15 cellular contexts compared by ENCODE assay signal in the genomic region with DNA sequence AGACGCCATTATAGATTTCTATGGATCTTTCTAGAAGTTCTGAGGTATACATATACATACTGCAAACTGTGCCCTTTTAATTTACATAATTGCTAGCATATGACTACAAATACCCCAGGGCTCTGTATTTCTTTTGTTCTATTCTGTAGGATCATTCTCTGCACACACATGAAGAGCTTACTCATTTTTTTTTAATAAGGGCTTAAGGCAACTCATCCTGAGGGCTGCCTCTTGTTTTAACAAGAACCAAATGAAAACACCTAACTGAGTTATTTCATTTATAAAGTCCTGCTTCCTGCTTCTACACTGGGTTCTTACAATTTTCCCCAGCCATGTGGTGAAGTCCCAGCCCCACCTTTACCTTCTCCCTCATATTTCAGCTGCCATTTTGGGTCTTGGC.
A peak's percentile ranks its signal among the peaks of the same experiment; 100 is the strongest.
DNase-seq lines count a peak whose midpoint lies in the region; ATAC-seq and TF ChIP-seq lines count a peak whose summit lies in the region.
"Had no signal": no experiment of that assay in that cellular context is flagged by ENCODE, and none has a peak within 500 bp of the region (broad histone marks: within the 10 kb centered on the region; RNA-seq: fewer than 3 reads in every experiment).

No MANE protein-coding gene starts in this region.

- in situ Hi-C loops in mammary epithelial cell (cut with MboI; ENCODE audit: low sequenced_read_pairs in 2 of 2): no loop called here

- peaks cover 6% of the 10 kb centered on the region for H3K27me3 Mint-ChIP-seq in activated CD4-positive, alpha-beta memory T cell treated with anti-CD3 and anti-CD28 coated beads for 36 hours

- no peak overlapping the region for H3K4me3 Mint-ChIP-seq in activated CD4-positive, alpha-beta memory T cell treated with anti-CD3 and anti-CD28 coated beads for 36 hours
- H3K4me3 Mint-ChIP-seq: CD4-positive, alpha-beta T cell had no signal

- no peaks in the 10 kb centered on the region for H3K27me3 ChIP-seq in HCT116 (ENCODE audit: insufficient read depth, low read length)
- no peaks in the 10 kb centered on the region for H3K27me3 ChIP-seq in mammary epithelial cell (ENCODE audit: insufficient read depth, low read length)

- BruUV-seq in HCT116 (replicated peaks; lab: Mats Ljungman, UMichigan): no TSS peak
- BruUV-seq in mammary epithelial cell (replicated peaks; lab: Mats Ljungman, UMichigan): no TSS peak

- dilution Hi-C loops in mammary epithelial cell (cut with HindIII; ENCODE audit: low sequenced_read_pairs): no loop called here

- H3K4me2 ChIP-seq in HCT116 (ENCODE audit: low read length) (no peak overlapping the region), mammary epithelial cell (ENCODE audit: insufficient read depth, low read depth, low read length) (no peak overlapping the region)

- no peaks in the 10 kb centered on the region for H3K9me3 Mint-ChIP-seq in activated CD4-positive, alpha-beta memory T cell treated with anti-CD3 and anti-CD28 coated beads for 36 hours
- H3K9me3 Mint-ChIP-seq: CD4-positive, alpha-beta T cell had no signal

- RAD21 ChIA-PET in HCT116 (lab: Charles Lee; ENCODE audit: low non-redundant PET in 1 of 2, low total read pairs in 2 of 2, uncharacterized antibody in 2 of 2, unreplicated experiment in 2 of 2): no interaction called here

- H3K27ac Mint-ChIP-seq in activated CD4-positive, alpha-beta memory T cell treated with anti-CD3 and anti-CD28 coated beads for 36 hours: no peak overlapping the region
- H3K27ac Mint-ChIP-seq: CD4-positive, alpha-beta T cell had no signal

- H3K36me3 ChIP-seq in HCT116 (ENCODE audit: control insufficient read depth in 1 of 2, insufficient read depth in 2 of 2, low read length in 2 of 2) (peaks cover 0 to 13% of the 10 kb centered on the region in 2 experiments; a peak in 1 of 4 replicates), mammary epithelial cell (ENCODE audit: insufficient read depth, low read length) (no peaks in the 10 kb centered on the region)
- H3K36me3 ChIP-seq: HAP-1 had no signal

- H3K4me3 ChIP-seq in HCT116 (replicated peaks in 1 of 2; ENCODE audit: low read depth in 1 of 2, low read length in 2 of 2) (no peak overlapping the region), mammary epithelial cell (replicated peaks in 1 of 3; ENCODE audit: insufficient read depth in 1 of 3, low read depth in 2 of 3, low read length in 3 of 3) (no peak overlapping the region)
- H3K4me3 ChIP-seq: GM12878, HAP-1 had no signal

- no peaks in the 10 kb centered on the region for H4K20me1 ChIP-seq in HCT116 (ENCODE audit: insufficient read depth)
- no peaks in the 10 kb centered on the region for H4K20me1 ChIP-seq in mammary epithelial cell (ENCODE audit: insufficient read depth, low read length)

- intact Hi-C loops in HCT116 (cut with micrococcal nuclease) (no loop called here), mammary epithelial cell (cut with micrococcal nuclease) (no loop called here)
- intact Hi-C loops in activated CD4-positive, alpha-beta memory T cell treated with anti-CD3 and anti-CD28 coated beads for 36 hours (cut with micrococcal nuclease): no loop called here

- peaks cover 6% of the 10 kb centered on the region for H3K4me1 Mint-ChIP-seq in activated CD4-positive, alpha-beta memory T cell treated with anti-CD3 and anti-CD28 coated beads for 36 hours (ENCODE audit: low read depth)

- no peak overlapping the region for H3K9ac ChIP-seq in HCT116 (ENCODE audit: low read length)
- H3K9ac ChIP-seq in mammary epithelial cell (ENCODE audit: insufficient read depth, low read length): no peak overlapping the region

- peak overlapping the region; percentile 13; the same call in 1 of the 2 replicates for H3K27ac ChIP-seq in HCT116 (ENCODE audit: low read depth, low read length)
- H3K27ac ChIP-seq in mammary epithelial cell (ENCODE audit: insufficient read depth, low read depth, low read length): no peak overlapping the region
- H3K27ac ChIP-seq: C4-2B had no signal

- POLR2A ChIA-PET in HCT116 (lab: Charles Lee): no interaction called here
- POLR2A ChIA-PET in activated CD4-positive, alpha-beta memory T cell treated with anti-CD3 and anti-CD28 coated beads for 36 hours (lab: Charles Lee): no interaction called here

- H2AFZ ChIP-seq in HCT116 (ENCODE audit: low read depth, low read length, poor library complexity, severe bottlenecking) (no peak overlapping the region), mammary epithelial cell (ENCODE audit: low read depth, low read length) (peak overlapping the region; percentile 66)

- no peak for TF ChIP-seq CTCF in HCT116 (IDR thresholded peaks at IDR 0.05 in 2 of 3, conservative IDR thresholded peaks at IDR 0.05 in 1 of 3; ENCODE audit: borderline replicate concordance in 1 of 3, insufficient read depth in 1 of 3, low read depth in 2 of 3, low read length in 2 of 3)
- no peak for TF ChIP-seq CTCF in mammary epithelial cell (conservative IDR thresholded peaks at IDR 0.05 in 1 of 2, IDR thresholded peaks at IDR 0.05 in 1 of 2; ENCODE audit: extremely low read depth in 1 of 2, insufficient read depth in 1 of 2, low read depth in 1 of 2, low read length in 2 of 2)

- H3K4me1 ChIP-seq in HCT116 (ENCODE audit: control insufficient read depth in 1 of 2, insufficient read depth in 2 of 2, low read length in 2 of 2) (peaks cover 24 to 56% of the 10 kb centered on the region in 2 experiments), mammary epithelial cell (ENCODE audit: insufficient read depth, low read length) (peaks cover 19% of the 10 kb centered on the region)

- no peak for TF ChIP-seq POLR2A in HCT116 (IDR thresholded peaks at IDR 0.05; ENCODE audit: borderline replicate concordance, extremely low read depth, insufficient read depth, insufficient read length)

- H3K9me2 ChIP-seq in HCT116 (ENCODE audit: insufficient read depth): no peaks in the 10 kb centered on the region

- 100% methylated on average over 1 of the region's 1 CpG for WGBS in mammary epithelial cell (ENCODE audit: low coverage, missing lambda C conversion rate)

- CTCF ChIA-PET in HCT116 (lab: Charles Lee): no interaction called here
- CTCF ChIA-PET in mammary epithelial cell (lab: Charles Lee; ENCODE audit: low non-redundant PET): no interaction called here
- CTCF ChIA-PET in activated CD4-positive, alpha-beta memory T cell treated with anti-CD3 and anti-CD28 coated beads for 36 hours (lab: Charles Lee): no interaction called here

- no peaks in the 10 kb centered on the region for H3K79me2 ChIP-seq in HCT116 (ENCODE audit: insufficient read depth, low read length)
- no peaks in the 10 kb centered on the region for H3K79me2 ChIP-seq in mammary epithelial cell (ENCODE audit: insufficient read depth, low read length)

- TF ChIP-seq RAD21 in HCT116 (IDR thresholded peaks at IDR 0.05; ENCODE audit: low read depth): no peak

- no peaks in the 10 kb centered on the region for H3K36me3 Mint-ChIP-seq in activated CD4-positive, alpha-beta memory T cell treated with anti-CD3 and anti-CD28 coated beads for 36 hours

- H3K9me3 ChIP-seq in HCT116 (ENCODE audit: control insufficient read depth in 1 of 2, insufficient read depth in 1 of 2, low read depth in 1 of 2, low read length in 2 of 2) (no peaks in the 10 kb centered on the region), mammary epithelial cell (replicated peaks; ENCODE audit: insufficient read depth, low read length) (no peaks in the 10 kb centered on the region)
- H3K9me3 ChIP-seq: Caco-2, HAP-1 had no signal

- ATAC-seq in HCT116 (no peak), esophagus mucosa (peak; percentile 67)
- ATAC-seq: GM12878 had no signal

- DNase-seq in HCT116 (ENCODE audit: low read depth, low spot score) (no peak), mammary epithelial cell (no peak), GOT3 (lab: John Stamatoyannopoulos, UW) (no peak)
- no peak for DNase-seq in activated CD4-positive, alpha-beta memory T cell treated with anti-CD3 and anti-CD28 coated beads for 36 hours
- no peak for DNase-seq in activated CD4-positive, alpha-beta T cell treated with anti-CD3 and anti-CD28 coated beads for 1 hour
- DNase-seq: AML-193; Caco-2; CD4-positive, alpha-beta T cell; DMS153; DMS79; GF-D8 had no signal

TF ChIP-seq in HCT116, 20 proteins besides CTCF, POLR2A, EP300 and RAD21 (continues in another document):
- TF ChIP-seq EZH2phosphoT487 (IDR thresholded peaks at IDR 0.05; ENCODE audit: borderline replicate concordance): no peak
- TF ChIP-seq CEBPB (IDR thresholded peaks at IDR 0.05; ENCODE audit: low read depth): no peak
- no peak for TF ChIP-seq SRF (IDR thresholded peaks at IDR 0.05; ENCODE audit: low read depth)
- TF ChIP-seq FOSL1 (IDR thresholded peaks at IDR 0.05; ENCODE audit: low read depth): no peak
- TF ChIP-seq, protein P1, sequence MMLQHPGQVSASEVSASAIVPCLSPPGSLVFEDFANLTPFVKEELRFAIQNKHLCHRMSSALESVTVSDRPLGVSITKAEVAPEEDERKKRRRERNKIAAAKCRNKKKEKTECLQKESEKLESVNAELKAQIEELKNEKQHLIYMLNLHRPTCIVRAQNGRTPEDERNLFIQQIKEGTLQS (IDR thresholded peaks at IDR 0.05): no peak
- TF ChIP-seq TCF7L2 (IDR thresholded peaks at IDR 0.05; ENCODE audit: borderline replicate concordance, extremely low read depth, insufficient read depth, insufficient read length): no peak
- TF ChIP-seq SIN3A (IDR thresholded peaks at IDR 0.05; ENCODE audit: low read depth): no peak
- TF ChIP-seq EZH2 (IDR thresholded peaks at IDR 0.05): no peak
- TF ChIP-seq SP1 (IDR thresholded peaks at IDR 0.05; ENCODE audit: low read depth): no peak
